Comparison of ENCODE assay signal across 8 cellular contexts in genomic region chr2:189024861-189025618, GRCh38. TPM values are rescaled to one million over a fixed set of nuclear protein-coding genes. Genes with fewer than 3 reads are reported as not detected.
A peak's percentile ranks its signal among the peaks of the same experiment; 100 is the strongest.
DNase-seq lines count a peak whose midpoint lies in the region; ATAC-seq and TF ChIP-seq lines count a peak whose summit lies in the region.

No MANE protein-coding gene starts in this region.

- no peak for ATAC-seq in HG02885 (IDR thresholded peaks at IDR 0.05; ENCODE audit: poor library complexity, unreplicated experiment)

- H3K4me3 ChIP-seq in GM06990 (replicated peaks; ENCODE audit: low read depth, low read length), result no peak overlapping the region
- no peak overlapping the region for H3K4me3 ChIP-seq in H7 (ENCODE audit: insufficient read depth, low read depth, low read length)
- H3K4me3 ChIP-seq in PC-9, result no peak overlapping the region

- CTCF ChIA-PET in PC-9 (lab: Charles Lee), result no interaction called here

- no peaks in the 10 kb centered on the region for H3K9me2 ChIP-seq in PC-9 (ENCODE audit: insufficient read depth)

- TF ChIP-seq CTCF in GM06990 (IDR thresholded peaks at IDR 0.05; ENCODE audit: insufficient read depth, low read length, poor library complexity, severe bottlenecking) (peak; percentile 54), PC-9 (conservative IDR thresholded peaks at IDR 0.05) (peak; percentile 24; the same call in 1 of the 2 replicates)

- no peak overlapping the region for H2AFZ ChIP-seq in PC-9

- H3K27ac ChIP-seq in PC-9, result no peak overlapping the region

- H3F3A ChIP-seq in PC-9 (ENCODE audit: insufficient read depth, low read depth), result no peaks in the 10 kb centered on the region

- POLR2A ChIA-PET in PC-9 (lab: Charles Lee; ENCODE audit: unreplicated experiment), result no interaction called here

- no peak for DNase-seq in GM06990 (ENCODE audit: extremely low read depth, insufficient read length)
- peak; percentile 42 for DNase-seq in H7
- DNase-seq in PC-9, result no peak
- DNase-seq in iPS-NIHi7 (ENCODE audit: extremely low spot score), result peak; percentile 62
- DNase-seq in dermis blood vessel endothelial cell, result no peak
- no peak for DNase-seq in NCI-H1930 (lab: John Stamatoyannopoulos, UW)
- no peak for DNase-seq in NCI-H1417 (lab: John Stamatoyannopoulos, UW)

- H3K27me3 ChIP-seq in GM06990 (replicated peaks; ENCODE audit: control insufficient read depth, insufficient read depth, low read length), result no peaks in the 10 kb centered on the region
- no peaks in the 10 kb centered on the region for H3K27me3 ChIP-seq in H7 (ENCODE audit: control insufficient read depth, insufficient read depth, low read length)
- no peaks in the 10 kb centered on the region for H3K27me3 ChIP-seq in PC-9 (ENCODE audit: insufficient read depth, low read depth)

- H3K9me3 ChIP-seq in PC-9 (ENCODE audit: insufficient read depth, low read depth), result no peaks in the 10 kb centered on the region

- H3K4me2 ChIP-seq in PC-9, result no peak overlapping the region

- intact Hi-C loops in PC-9 (cut with micrococcal nuclease; ENCODE audit: unreplicated experiment), result loop anchor here (5.0 kb wide), 1 partner anchor 273 kb away; no protein-coding TSS in a partner anchor

- H4K20me1 ChIP-seq in PC-9 (ENCODE audit: insufficient read depth), result no peaks in the 10 kb centered on the region

- BruUV-seq in PC-9 (replicated peaks; lab: Mats Ljungman, UMichigan), result no TSS peak

- H3K36me3 ChIP-seq in GM06990 (ENCODE audit: control insufficient read depth, insufficient read depth, low read length), result no peaks in the 10 kb centered on the region
- no peaks in the 10 kb centered on the region for H3K36me3 ChIP-seq in H7 (replicated peaks; ENCODE audit: control insufficient read depth, insufficient read depth, low read length)
- no peaks in the 10 kb centered on the region for H3K36me3 ChIP-seq in PC-9 (ENCODE audit: low read depth)

- no peaks in the 10 kb centered on the region; the same call in 1 of the 2 replicates for H3K4me1 ChIP-seq in PC-9 (replicated peaks; ENCODE audit: insufficient read depth)

- H3K79me2 ChIP-seq in PC-9 (ENCODE audit: low read depth), result no peaks in the 10 kb centered on the region

RNA-seq across cellular contexts. Expression of gene COL3A1, which starts 50.9 kb away (rescaled TPM):
- not detected in 2 replicates for total RNA-seq in H7 (2014; rRNA removed; shearing (Covaris generic))
- total RNA-seq in PC-9 (2021) (not detected in 2 replicates), dermis blood vessel endothelial cell (4.2 and 10.9 TPM in 2 replicates)

Comparison
In these comparisons a context has a peak if more than half of its experiments do, and no peak if none do; other contexts are left out.
1. DNase-seq: peak in H7 (single experiment) and iPS-NIHi7 (single experiment); none in GM06990 (single experiment), PC-9 (0 of 2), dermis blood vessel endothelial cell (single experiment), NCI-H1930 (0 of 2) and NCI-H1417 (0 of 3).